Comparison of ENCODE assay signal across 8 cellular contexts in genomic region chr5:93730124-93730523, GRCh38.
"Had no signal": no experiment of that assay in that cellular context is flagged by ENCODE, and none has a peak within 500 bp of the region (broad histone marks: within the 10 kb centered on the region; RNA-seq: fewer than 3 reads in every experiment).

No MANE protein-coding gene starts in this region.

- H3K4me3 ChIP-seq: GM23248, GM23338, HAP-1 had no signal

- H3K36me3 ChIP-seq: HAP-1 had no signal

- H3K27ac Mint-ChIP-seq: GM23338, H9, HFFc6 had no signal

- H3K27ac ChIP-seq: GM23248 had no signal

- DNase-seq: GM23248, GOT3, H7, H9, HCEC 1CT, HFFc6 had no signal

- H3K9me3 Mint-ChIP-seq: GM23338, H9, HFFc6 had no signal

- H3K4me1 ChIP-seq: HAP-1 had no signal

- H3K4me3 Mint-ChIP-seq: GM23338, H9, HFFc6 had no signal

- H3K9me3 ChIP-seq: HAP-1 had no signal
